2 cellular contexts compared by ENCODE assay signal in the genomic region with DNA sequence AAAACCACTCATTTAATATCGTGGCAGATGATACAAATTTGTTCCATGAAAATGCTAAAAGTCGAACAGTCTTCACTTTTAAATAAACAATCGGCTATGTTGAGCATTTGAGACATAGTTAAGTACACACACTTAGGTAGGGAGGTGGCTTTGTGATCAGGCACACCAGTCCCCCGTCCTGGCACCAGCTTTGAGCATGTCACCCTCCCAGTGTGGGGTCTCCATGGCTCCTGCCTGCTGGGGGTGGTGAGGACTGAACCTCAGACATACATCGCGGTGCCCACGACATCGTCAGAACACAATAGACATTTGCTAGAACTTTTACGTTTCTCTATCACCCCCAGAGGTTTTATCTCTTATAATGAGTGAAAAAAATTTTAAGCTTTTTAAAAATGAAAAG.
TF ChIP-seq lines count a peak whose summit lies in the region.

No MANE protein-coding gene starts in this region.

TF ChIP-seq in SK-N-SH, 30 proteins besides CTCF, POLR2A, EP300 and RAD21:
- TF ChIP-seq ELF1 (IDR thresholded peaks at IDR 0.05) = no peak

TF ChIP-seq in HepG2, 621 proteins besides CTCF, POLR2A, EP300 and RAD21:
- TF ChIP-seq FOSL2 (CRISPR knock-in tag; IDR thresholded peaks at IDR 0.05) (no peak), ZMYM2 (CRISPR knock-in tag; IDR thresholded peaks at IDR 0.05) (no peak), MEIS1 (CRISPR knock-in tag; IDR thresholded peaks at IDR 0.05; ENCODE audit: borderline replicate concordance) (no peak), GABPB1 (CRISPR knock-in tag; IDR thresholded peaks at IDR 0.05) (no peak), SNAI1 (CRISPR knock-in tag; IDR thresholded peaks at IDR 0.05; ENCODE audit: borderline replicate concordance) (no peak), GTF2F1 (IDR thresholded peaks at IDR 0.05; ENCODE audit: low read length) (no peak), ZNF563 (CRISPR knock-in tag; IDR thresholded peaks at IDR 0.05) (no peak), SOX6 (IDR thresholded peaks at IDR 0.05) (no peak), SOX6 (CRISPR knock-in tag; IDR thresholded peaks at IDR 0.05) (no peak), GPN1 (CRISPR knock-in tag; IDR thresholded peaks at IDR 0.05; ENCODE audit: borderline replicate concordance) (no peak), FOXK1 (CRISPR knock-in tag; IDR thresholded peaks at IDR 0.05; ENCODE audit: borderline replicate concordance, low read depth) (no peak), KMT2A (CRISPR knock-in tag; IDR thresholded peaks at IDR 0.05) (no peak), ZNF839 (CRISPR knock-in tag; IDR thresholded peaks at IDR 0.05; ENCODE audit: borderline replicate concordance) (no peak), ZNF292 (CRISPR knock-in tag; IDR thresholded peaks at IDR 0.05; ENCODE audit: borderline replicate concordance, low read depth) (no peak)
- TF ChIP-seq, protein P1, sequence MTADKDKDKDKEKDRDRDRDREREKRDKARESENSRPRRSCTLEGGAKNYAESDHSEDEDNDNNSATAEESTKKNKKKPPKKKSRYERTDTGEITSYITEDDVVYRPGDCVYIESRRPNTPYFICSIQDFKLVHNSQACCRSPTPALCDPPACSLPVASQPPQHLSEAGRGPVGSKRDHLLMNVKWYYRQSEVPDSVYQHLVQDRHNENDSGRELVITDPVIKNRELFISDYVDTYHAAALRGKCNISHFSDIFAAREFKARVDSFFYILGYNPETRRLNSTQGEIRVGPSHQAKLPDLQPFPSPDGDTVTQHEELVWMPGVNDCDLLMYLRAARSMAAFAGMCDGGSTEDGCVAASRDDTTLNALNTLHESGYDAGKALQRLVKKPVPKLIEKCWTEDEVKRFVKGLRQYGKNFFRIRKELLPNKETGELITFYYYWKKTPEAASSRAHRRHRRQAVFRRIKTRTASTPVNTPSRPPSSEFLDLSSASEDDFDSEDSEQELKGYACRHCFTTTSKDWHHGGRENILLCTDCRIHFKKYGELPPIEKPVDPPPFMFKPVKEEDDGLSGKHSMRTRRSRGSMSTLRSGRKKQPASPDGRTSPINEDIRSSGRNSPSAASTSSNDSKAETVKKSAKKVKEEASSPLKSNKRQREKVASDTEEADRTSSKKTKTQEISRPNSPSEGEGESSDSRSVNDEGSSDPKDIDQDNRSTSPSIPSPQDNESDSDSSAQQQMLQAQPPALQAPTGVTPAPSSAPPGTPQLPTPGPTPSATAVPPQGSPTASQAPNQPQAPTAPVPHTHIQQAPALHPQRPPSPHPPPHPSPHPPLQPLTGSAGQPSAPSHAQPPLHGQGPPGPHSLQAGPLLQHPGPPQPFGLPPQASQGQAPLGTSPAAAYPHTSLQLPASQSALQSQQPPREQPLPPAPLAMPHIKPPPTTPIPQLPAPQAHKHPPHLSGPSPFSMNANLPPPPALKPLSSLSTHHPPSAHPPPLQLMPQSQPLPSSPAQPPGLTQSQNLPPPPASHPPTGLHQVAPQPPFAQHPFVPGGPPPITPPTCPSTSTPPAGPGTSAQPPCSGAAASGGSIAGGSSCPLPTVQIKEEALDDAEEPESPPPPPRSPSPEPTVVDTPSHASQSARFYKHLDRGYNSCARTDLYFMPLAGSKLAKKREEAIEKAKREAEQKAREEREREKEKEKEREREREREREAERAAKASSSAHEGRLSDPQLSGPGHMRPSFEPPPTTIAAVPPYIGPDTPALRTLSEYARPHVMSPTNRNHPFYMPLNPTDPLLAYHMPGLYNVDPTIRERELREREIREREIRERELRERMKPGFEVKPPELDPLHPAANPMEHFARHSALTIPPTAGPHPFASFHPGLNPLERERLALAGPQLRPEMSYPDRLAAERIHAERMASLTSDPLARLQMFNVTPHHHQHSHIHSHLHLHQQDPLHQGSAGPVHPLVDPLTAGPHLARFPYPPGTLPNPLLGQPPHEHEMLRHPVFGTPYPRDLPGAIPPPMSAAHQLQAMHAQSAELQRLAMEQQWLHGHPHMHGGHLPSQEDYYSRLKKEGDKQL (CRISPR knock-in tag; IDR thresholded peaks at IDR 0.05; ENCODE audit: low read depth) = no peak
